Comparison of ENCODE assay signal across 16 cellular contexts in genomic region chr19:35613574-35613973, GRCh38. TPM values are rescaled to one million over a fixed set of nuclear protein-coding genes. Genes with fewer than 3 reads are reported as not detected.
DNase-seq lines count a peak whose midpoint lies in the region; ATAC-seq and TF ChIP-seq lines count a peak whose summit lies in the region.
"Had no signal": no experiment of that assay in that cellular context is flagged by ENCODE, and none has a peak within 500 bp of the region (broad histone marks: within the 10 kb centered on the region; RNA-seq: fewer than 3 reads in every experiment).

No MANE protein-coding gene starts in this region.

- H3K27ac ChIP-seq in Panc1 (ENCODE audit: low read length) = no peak overlapping the region
- H3K27ac ChIP-seq: neutrophil had no signal

- POLR2A ChIA-PET in Panc1 (lab: Charles Lee) = interaction anchor here (0.6 kb wide), 1 partner anchor 21 kb away, joined by 7 read pairs; no protein-coding TSS in a partner anchor

- H3K36me3 ChIP-seq in Panc1 (ENCODE audit: control insufficient read depth, insufficient read depth, low read length) = no peaks in the 10 kb centered on the region

- H3K36me3 Mint-ChIP-seq in activated naive CD4-positive, alpha-beta T cell treated with anti-CD3 and anti-CD28 coated beads, Interleukin-2, amount 10 ng/mL, durations not matched to agents 7 days and 5 days = peaks cover 15% of the 10 kb centered on the region
- H3K36me3 Mint-ChIP-seq in endothelial cell (ENCODE audit: low read depth, unreplicated experiment) = peaks cover 8% of the 10 kb centered on the region
- H3K36me3 Mint-ChIP-seq in stimulated activated naive B cell treated with anti-CD40 and anti-IgM and Interleukin-4, amounts not matched to agents 10 μg/mL and 1 μg/mL and 100 μg/mL, for 72 hours = peaks cover 12 to 32% of the 10 kb centered on the region in 2 donors

- no peaks in the 10 kb centered on the region for H3K9me3 ChIP-seq in Panc1 (ENCODE audit: control insufficient read depth, insufficient read depth, low read depth, low read length)
- H3K9me3 ChIP-seq: esophagus squamous epithelium, neutrophil had no signal

- no peaks in the 10 kb centered on the region for H3K27me3 ChIP-seq in Panc1 (ENCODE audit: control insufficient read depth, insufficient read depth, low read length)
- H3K27me3 ChIP-seq: esophagus squamous epithelium, neutrophil, stomach had no signal

- intact Hi-C loops in Panc1 (cut with micrococcal nuclease; ENCODE audit: unreplicated experiment) = no loop called here

- peak overlapping the region; percentile 84 for H3K4me3 Mint-ChIP-seq in activated naive CD4-positive, alpha-beta T cell treated with anti-CD3 and anti-CD28 coated beads, Interleukin-2, amount 10 ng/mL, durations not matched to agents 7 days and 5 days
- peak overlapping the region; percentile 90 for H3K4me3 Mint-ChIP-seq in endothelial cell (ENCODE audit: unreplicated experiment)
- H3K4me3 Mint-ChIP-seq in stimulated activated naive B cell treated with anti-CD40 and anti-IgM and Interleukin-4, amounts not matched to agents 10 μg/mL and 1 μg/mL and 100 μg/mL, for 72 hours = peak overlapping the region; percentile 90 to 96

- ATAC-seq in Panc1 (no peak), GM21360 (IDR thresholded peaks at IDR 0.05; ENCODE audit: unreplicated experiment) (no peak), HG02852 (IDR thresholded peaks at IDR 0.05; ENCODE audit: unreplicated experiment) (no peak)
- no peak for ATAC-seq in stimulated activated naive B cell treated with anti-CD40 and anti-IgM and Interleukin-4, amounts not matched to agents 10 μg/mL and 1 μg/mL and 100 μg/mL, for 72 hours (replicated peaks)

- H3K27ac Mint-ChIP-seq in activated naive CD4-positive, alpha-beta T cell treated with anti-CD3 and anti-CD28 coated beads, Interleukin-2, amount 10 ng/mL, durations not matched to agents 7 days and 5 days = peak overlapping the region; percentile 95
- no peak overlapping the region for H3K27ac Mint-ChIP-seq in endothelial cell (ENCODE audit: unreplicated experiment)
- H3K27ac Mint-ChIP-seq in stimulated activated naive B cell treated with anti-CD40 and anti-IgM and Interleukin-4, amounts not matched to agents 10 μg/mL and 1 μg/mL and 100 μg/mL, for 72 hours = peak overlapping the region; percentile 93

- TF ChIP-seq CTCF in Panc1 (IDR thresholded peaks at IDR 0.05) = no peak
- no peak for TF ChIP-seq CTCF in endothelial cell (IDR thresholded peaks at IDR 0.05; ENCODE audit: unreplicated experiment)

- peaks cover 3% of the 10 kb centered on the region for H3K9me3 Mint-ChIP-seq in activated naive CD4-positive, alpha-beta T cell treated with anti-CD3 and anti-CD28 coated beads, Interleukin-2, amount 10 ng/mL, durations not matched to agents 7 days and 5 days
- no peaks in the 10 kb centered on the region for H3K9me3 Mint-ChIP-seq in endothelial cell (ENCODE audit: unreplicated experiment)
- peaks cover 0 to 2% of the 10 kb centered on the region in 2 donors for H3K9me3 Mint-ChIP-seq in stimulated activated naive B cell treated with anti-CD40 and anti-IgM and Interleukin-4, amounts not matched to agents 10 μg/mL and 1 μg/mL and 100 μg/mL, for 72 hours

- DNase-seq in activated naive CD4-positive, alpha-beta T cell treated with anti-CD3 and anti-CD28 coated beads, Interleukin-2, amount 10 ng/mL, durations not matched to agents 7 days and 5 days = no peak
- DNase-seq in activated naive CD4-positive, alpha-beta T cell treated with anti-CD3 and anti-CD28 coated beads, Interleukin-2, amount 50 U/mL, for 16 hours = no peak
- DNase-seq in Panc1 (ENCODE audit: low read depth, low spot score) = no peak
- DNase-seq in endothelial cell (ENCODE audit: low spot score) = no peak
- DNase-seq in stimulated activated naive B cell treated with anti-CD40 and anti-IgM and Interleukin-4, amounts not matched to agents 10 μg/mL and 1 μg/mL and 100 μg/mL, for 72 hours = no peak
- no peak for DNase-seq in ACHN
- DNase-seq: C1 segment of cervical spinal cord, esophagus squamous epithelium, NCI-H1048, NCI-H510A, stomach had no signal

- H3K4me3 ChIP-seq in Panc1 (ENCODE audit: low read depth in 2 of 2, low read length in 2 of 2) = no peak overlapping the region

- no peaks in the 10 kb centered on the region for H3K4me1 ChIP-seq in Panc1 (ENCODE audit: control insufficient read depth, insufficient read depth, low read length)

- CTCF ChIA-PET in activated naive CD4-positive, alpha-beta T cell treated with anti-CD3 and anti-CD28 coated beads, Interleukin-2, amount 10 ng/mL, durations not matched to agents 7 days and 5 days (lab: Charles Lee) = interaction anchor here (0.6 kb wide), 1 partner anchor 127 kb away, joined by 5 read pairs; no protein-coding TSS in a partner anchor
- CTCF ChIA-PET in Panc1 (lab: Charles Lee) = no interaction called here

- peaks cover 4% of the 10 kb centered on the region for H3K27me3 Mint-ChIP-seq in activated naive CD4-positive, alpha-beta T cell treated with anti-CD3 and anti-CD28 coated beads, Interleukin-2, amount 10 ng/mL, durations not matched to agents 7 days and 5 days
- peaks cover 5% of the 10 kb centered on the region for H3K27me3 Mint-ChIP-seq in endothelial cell (ENCODE audit: unreplicated experiment)
- H3K27me3 Mint-ChIP-seq in stimulated activated naive B cell treated with anti-CD40 and anti-IgM and Interleukin-4, amounts not matched to agents 10 μg/mL and 1 μg/mL and 100 μg/mL, for 72 hours = no peaks in the 10 kb centered on the region

- in situ Hi-C loops in Panc1 (cut with HindIII; ENCODE audit: low pct_unique_long_range_greater_than_20kb, low sequenced_read_pairs) (no loop called here), ACHN (cut with HindIII; ENCODE audit: low pct_ligation_motif_present, low pct_unique_long_range_greater_than_20kb, low sequenced_read_pairs) (no loop called here)

- H3K4me1 Mint-ChIP-seq in activated naive CD4-positive, alpha-beta T cell treated with anti-CD3 and anti-CD28 coated beads, Interleukin-2, amount 10 ng/mL, durations not matched to agents 7 days and 5 days = peaks cover 53% of the 10 kb centered on the region
- peaks cover 8% of the 10 kb centered on the region for H3K4me1 Mint-ChIP-seq in endothelial cell (ENCODE audit: unreplicated experiment)
- peaks cover 24 to 38% of the 10 kb centered on the region in 2 donors for H3K4me1 Mint-ChIP-seq in stimulated activated naive B cell treated with anti-CD40 and anti-IgM and Interleukin-4, amounts not matched to agents 10 μg/mL and 1 μg/mL and 100 μg/mL, for 72 hours

- TSS peak; percentile 92 for BruUV-seq in Panc1 (replicated peaks; lab: Mats Ljungman, UMichigan)

RNA-seq across cellular contexts. Expression of gene HAUS5, which starts 1.0 kb away (rescaled TPM):
- total RNA-seq in Panc1 (2021; ENCODE audit: unreplicated experiment) (23.2 TPM), endothelial cell (ENCODE audit: unreplicated experiment) (30.2 TPM)
- polyA plus RNA-seq in Panc1 (2012; ENCODE audit: insufficient read length) = 24.8 TPM

RNA-seq across cellular contexts. Expression of gene RBM42, which starts 15.3 kb away (rescaled TPM):
- 180 TPM for total RNA-seq in Panc1 (2021; ENCODE audit: unreplicated experiment)
- polyA plus RNA-seq in Panc1 (2012; ENCODE audit: insufficient read length) = 207 TPM
- total RNA-seq in endothelial cell (ENCODE audit: unreplicated experiment) = 116 TPM

RNA-seq across cellular contexts. Expression of gene PMIS2, which starts 27.6 kb away (rescaled TPM):
- total RNA-seq in Panc1 (2021; ENCODE audit: unreplicated experiment) = not detected
- polyA plus RNA-seq in Panc1 (2012; ENCODE audit: insufficient read length) = not detected
- not detected for total RNA-seq in endothelial cell (ENCODE audit: unreplicated experiment)
- total RNA-seq: activated CD8-positive, alpha-beta memory T cell treated with anti-CD3 and anti-CD28 coated beads for 36 hours; esophagus squamous epithelium; SK-MEL-5; stomach had no signal
- polyA plus RNA-seq: stomach had no signal

RNA-seq across cellular contexts. Expression of gene ETV2, which starts 28.0 kb away (rescaled TPM):
- total RNA-seq in Panc1 (2021; ENCODE audit: unreplicated experiment) (2.8 TPM), endothelial cell (ENCODE audit: unreplicated experiment) (1,894 TPM)
- polyA plus RNA-seq in Panc1 (2012; ENCODE audit: insufficient read length) = 3.5 TPM

RNA-seq across cellular contexts. Expression of gene COX6B1, which starts 34.5 kb away (rescaled TPM):
- total RNA-seq in Panc1 (2021; ENCODE audit: unreplicated experiment) (835 TPM), endothelial cell (ENCODE audit: unreplicated experiment) (428 TPM)
- 771 TPM for polyA plus RNA-seq in Panc1 (2012; ENCODE audit: insufficient read length)
